16 cellular contexts compared by ENCODE assay signal in the genomic region with DNA sequence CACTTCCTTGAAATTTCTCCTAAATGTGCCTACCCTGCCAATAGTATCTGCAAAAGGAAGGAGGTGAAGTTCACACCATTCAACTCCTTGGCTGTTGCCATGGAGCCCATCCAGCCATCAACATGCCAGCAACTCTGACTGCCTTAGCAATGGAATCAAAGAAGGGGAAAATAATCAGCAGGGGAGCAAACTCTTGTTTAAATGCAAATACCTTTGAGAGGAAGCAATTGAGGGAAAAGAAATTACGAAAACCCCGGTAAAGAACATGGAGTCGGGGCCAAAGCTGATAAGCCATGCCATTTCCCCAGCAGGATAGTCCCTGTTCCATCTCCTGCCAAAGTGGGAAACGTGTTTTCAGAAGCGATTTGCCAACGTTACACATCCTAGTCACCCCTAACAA.
"Had no signal": no experiment of that assay in that cellular context is flagged by ENCODE, and none has a peak within 500 bp of the region (broad histone marks: within the 10 kb centered on the region; RNA-seq: fewer than 3 reads in every experiment).

No MANE protein-coding gene starts in this region.

- H3K4me1 ChIP-seq: ascending aorta, gastroesophageal sphincter, parathyroid adenoma, stomach had no signal

- DNase-seq: activated CD4-positive, alpha-beta T cell treated with anti-CD3 and anti-CD28 coated beads, Interleukin-2, amount 50 U/mL, for 48 hours; activated CD4-positive, CD25-positive, alpha-beta regulatory T cell treated with anti-CD3 and anti-CD28 coated beads, Interleukin-2, amount 50 U/mL, for 72 hours; activated naive CD4-positive, alpha-beta T cell treated with anti-CD3 and anti-CD28 coated beads for 36 hours; dermis blood vessel endothelial cell; midbrain; stimulated activated CD4-positive, alpha-beta T cell treated with anti-CD3 and anti-CD28 coated beads, Interleukin-1b, Interleukin-23, amount 100 ng/mL, for 48 hours; stomach; T-helper 1 cell; T1000 had no signal

- H3K9me3 Mint-ChIP-seq: activated naive CD4-positive, alpha-beta T cell treated with anti-CD3 and anti-CD28 coated beads for 36 hours; activated T-helper 2 cell treated with anti-CD3 and anti-CD28 coated beads, Interferon-gamma antibody, Interleukin-2, Interleukin-4, amounts not matched to agents 10 μg/mL and 5 μg/mL and 100 μg/mL, durations not matched to agents 14 hours and 24 hours and 36 hours had no signal

- H3K9me3 ChIP-seq: ascending aorta, gastroesophageal sphincter, neutrophil, stomach, thoracic aorta had no signal

- H3K27ac Mint-ChIP-seq: activated naive CD4-positive, alpha-beta T cell treated with anti-CD3 and anti-CD28 coated beads for 36 hours; activated T-helper 2 cell treated with anti-CD3 and anti-CD28 coated beads, Interferon-gamma antibody, Interleukin-2, Interleukin-4, amounts not matched to agents 10 μg/mL and 5 μg/mL and 100 μg/mL, durations not matched to agents 14 hours and 24 hours and 36 hours had no signal

- ATAC-seq: gastroesophageal sphincter had no signal

- H3K27ac ChIP-seq: ascending aorta, gastroesophageal sphincter, neutrophil, parathyroid adenoma, stomach, thoracic aorta had no signal

- H3K4me3 ChIP-seq: ascending aorta, gastroesophageal sphincter, lung, stomach, thoracic aorta had no signal

- H3K4me3 Mint-ChIP-seq: activated naive CD4-positive, alpha-beta T cell treated with anti-CD3 and anti-CD28 coated beads for 36 hours had no signal

- H3K27me3 ChIP-seq: ascending aorta, gastroesophageal sphincter, stomach had no signal

- H3K36me3 ChIP-seq: ascending aorta, gastroesophageal sphincter, neutrophil, stomach, thoracic aorta had no signal
